Comparison of ENCODE assay signal across 27 cellular contexts in genomic region chr14:100750762-100751699, GRCh38. TPM values are rescaled to one million over a fixed set of nuclear protein-coding genes. Genes with fewer than 3 reads are reported as not detected.
"Had no signal": no experiment of that assay in that cellular context is flagged by ENCODE, and none has a peak within 500 bp of the region (broad histone marks: within the 10 kb centered on the region; RNA-seq: fewer than 3 reads in every experiment).

No MANE protein-coding gene starts in this region.

- H3K27ac Mint-ChIP-seq: activated CD8-positive, alpha-beta memory T cell treated with anti-CD3 and anti-CD28 coated beads, Interleukin-2, amount 10 ng/mL, durations not matched to agents 7 days and 5 days; activated CD8-positive, alpha-beta T cell treated with anti-CD3 and anti-CD28 coated beads, Interleukin-2, amount 10 ng/mL, durations not matched to agents 7 days and 5 days; activated naive CD4-positive, alpha-beta T cell treated with anti-CD3 and anti-CD28 coated beads, Interleukin-2, amount 10 ng/mL, durations not matched to agents 7 days and 5 days; activated naive CD8-positive, alpha-beta T cell treated with anti-CD3 and anti-CD28 coated beads, Interleukin-2, amount 10 ng/mL, durations not matched to agents 7 days and 5 days; activated T-cell treated with anti-CD3 and anti-CD28 coated beads, Interleukin-2, amount 50 U/mL, for 72 hours; effector memory CD8-positive, alpha-beta T cell; T-helper 1 cell treated with Interleukin-12 subunit alpha and Interleukin-12 subunit beta and Interleukin-4 antibody, amounts not matched to agents 30 μg/mL and 1 μg/mL, for 36 hours had no signal

- H3K27me3 ChIP-seq: tibial nerve had no signal

- H3K4me3 ChIP-seq: coronary artery, dorsolateral prefrontal cortex, tibial nerve had no signal

- H3K27ac ChIP-seq: coronary artery, dorsolateral prefrontal cortex, tibial nerve had no signal

- H3K9me3 ChIP-seq: tibial nerve had no signal

- H3K4me1 ChIP-seq: tibial nerve had no signal

- H3K36me3 Mint-ChIP-seq: activated CD8-positive, alpha-beta memory T cell treated with anti-CD3 and anti-CD28 coated beads, Interleukin-2, amount 10 ng/mL, durations not matched to agents 7 days and 5 days; activated naive CD4-positive, alpha-beta T cell treated with anti-CD3 and anti-CD28 coated beads, Interleukin-2, amount 10 ng/mL, durations not matched to agents 7 days and 5 days; activated naive CD8-positive, alpha-beta T cell treated with anti-CD3 and anti-CD28 coated beads, Interleukin-2, amount 10 ng/mL, durations not matched to agents 7 days and 5 days had no signal

- H3K4me1 Mint-ChIP-seq: activated CD8-positive, alpha-beta memory T cell treated with anti-CD3 and anti-CD28 coated beads, Interleukin-2, amount 10 ng/mL, durations not matched to agents 7 days and 5 days; activated naive CD4-positive, alpha-beta T cell treated with anti-CD3 and anti-CD28 coated beads, Interleukin-2, amount 10 ng/mL, durations not matched to agents 7 days and 5 days; activated naive CD8-positive, alpha-beta T cell treated with anti-CD3 and anti-CD28 coated beads, Interleukin-2, amount 10 ng/mL, durations not matched to agents 7 days and 5 days; naive thymus-derived CD4-positive, alpha-beta T cell had no signal

- ATAC-seq: activated CD8-positive, alpha-beta memory T cell treated with anti-CD3 and anti-CD28 coated beads, Interleukin-2, amount 10 ng/mL, durations not matched to agents 7 days and 5 days; activated CD8-positive, alpha-beta T cell treated with anti-CD3 and anti-CD28 coated beads, Interleukin-2, amount 10 ng/mL, durations not matched to agents 7 days and 5 days; activated T-cell treated with anti-CD3 and anti-CD28 coated beads, Interleukin-2, amount 50 U/mL, for 72 hours; effector memory CD8-positive, alpha-beta T cell; naive thymus-derived CD4-positive, alpha-beta T cell; right cardiac atrium had no signal

- DNase-seq: activated CD8-positive, alpha-beta memory T cell treated with anti-CD3 and anti-CD28 coated beads, Interleukin-2, amount 10 ng/mL, durations not matched to agents 7 days and 5 days; activated CD8-positive, alpha-beta T cell treated with anti-CD3 and anti-CD28 coated beads, Interleukin-2, amount 10 ng/mL, durations not matched to agents 7 days and 5 days; activated gamma-delta T cell; activated naive CD4-positive, alpha-beta T cell treated with anti-CD3 and anti-CD28 coated beads, Interleukin-2, amount 10 ng/mL, durations not matched to agents 7 days and 5 days; activated naive CD8-positive, alpha-beta T cell treated with anti-CD3 and anti-CD28 coated beads, Interleukin-2, amount 10 ng/mL, durations not matched to agents 7 days and 5 days; activated T-cell treated with anti-CD3 and anti-CD28 coated beads for 4 hours; activated T-cell treated with anti-CD3 and anti-CD28 coated beads, Interleukin-2, amount 50 U/mL, for 72 hours; amniotic stem cell; effector memory CD8-positive, alpha-beta T cell; hippocampal formation; midbrain; naive thymus-derived CD4-positive, alpha-beta T cell; right cardiac atrium; stimulated activated CD4-positive, alpha-beta T cell treated with anti-CD3 and anti-CD28 coated beads, Interleukin-2, amount 100 ng/mL, for 48 hours; stimulated activated naive CD4-positive, alpha-beta T cell treated with Interleukin-2 at 50 U/mL for 16 hours; SW 1271; T1000 had no signal

- H3K4me3 Mint-ChIP-seq: activated CD8-positive, alpha-beta memory T cell treated with anti-CD3 and anti-CD28 coated beads, Interleukin-2, amount 10 ng/mL, durations not matched to agents 7 days and 5 days; activated CD8-positive, alpha-beta T cell treated with anti-CD3 and anti-CD28 coated beads, Interleukin-2, amount 10 ng/mL, durations not matched to agents 7 days and 5 days; activated naive CD4-positive, alpha-beta T cell treated with anti-CD3 and anti-CD28 coated beads, Interleukin-2, amount 10 ng/mL, durations not matched to agents 7 days and 5 days; activated naive CD8-positive, alpha-beta T cell treated with anti-CD3 and anti-CD28 coated beads, Interleukin-2, amount 10 ng/mL, durations not matched to agents 7 days and 5 days; activated T-cell treated with anti-CD3 and anti-CD28 coated beads, Interleukin-2, amount 50 U/mL, for 72 hours; effector memory CD8-positive, alpha-beta T cell; naive thymus-derived CD4-positive, alpha-beta T cell; neural crest cell; T-helper 1 cell treated with Interleukin-12 subunit alpha and Interleukin-12 subunit beta and Interleukin-4 antibody, amounts not matched to agents 30 μg/mL and 1 μg/mL, for 36 hours had no signal

- H3K9me3 Mint-ChIP-seq: activated naive CD4-positive, alpha-beta T cell treated with anti-CD3 and anti-CD28 coated beads, Interleukin-2, amount 10 ng/mL, durations not matched to agents 7 days and 5 days; activated naive CD8-positive, alpha-beta T cell treated with anti-CD3 and anti-CD28 coated beads, Interleukin-2, amount 10 ng/mL, durations not matched to agents 7 days and 5 days; activated T-cell treated with anti-CD3 and anti-CD28 coated beads, Interleukin-2, amount 50 U/mL, for 72 hours; effector memory CD8-positive, alpha-beta T cell; neural crest cell; T-helper 1 cell treated with Interleukin-12 subunit alpha and Interleukin-12 subunit beta and Interleukin-4 antibody, amounts not matched to agents 30 μg/mL and 1 μg/mL, for 36 hours had no signal

- H3K36me3 ChIP-seq: tibial nerve had no signal

RNA-seq across cellular contexts. Expression of gene DLK1, which starts 24.3 kb away (rescaled TPM):
- total RNA-seq: activated CD8-positive, alpha-beta memory T cell treated with anti-CD3 and anti-CD28 coated beads, Interleukin-2, amount 10 ng/mL, durations not matched to agents 7 days and 5 days; activated CD8-positive, alpha-beta T cell treated with anti-CD3 and anti-CD28 coated beads, Interleukin-2, amount 10 ng/mL, durations not matched to agents 7 days and 5 days; activated naive CD8-positive, alpha-beta T cell treated with anti-CD3 and anti-CD28 coated beads, Interleukin-2, amount 10 ng/mL, durations not matched to agents 7 days and 5 days; activated T-cell treated with anti-CD3 and anti-CD28 coated beads, Interleukin-2, amount 50 U/mL, for 72 hours; fibroblast of lung; fibroblast of villous mesenchyme; kidney epithelial cell; lower leg skin; naive thymus-derived CD4-positive, alpha-beta T cell; omental fat pad; right cardiac atrium; tibial nerve had no signal
- polyA plus RNA-seq: fibroblast of lung; naive thymus-derived CD4-positive, alpha-beta T cell had no signal
